Comparison of ENCODE assay signal across 8 cellular contexts in genomic region chr20:62063601-62063980, GRCh38. TPM values are rescaled to one million over a fixed set of nuclear protein-coding genes. Genes with fewer than 3 reads are reported as not detected.
A peak's percentile ranks its signal among the peaks of the same experiment; 100 is the strongest.
DNase-seq lines count a peak whose midpoint lies in the region; ATAC-seq and TF ChIP-seq lines count a peak whose summit lies in the region.

No MANE protein-coding gene starts in this region.

- intact Hi-C loops in prostate gland (cut with DNase I), result loop anchor here (2.0 to 10.0 kb wide), 3 partner anchors 36 to 731 kb away; partner anchors contain the start of genes LSM14B and MRGBP

- H3K36me3 ChIP-seq in fibroblast of lung (ENCODE audit: control insufficient read depth, insufficient read depth, low read length) (no peaks in the 10 kb centered on the region), prostate gland (no peaks in the 10 kb centered on the region)

- ATAC-seq in HG02610 (IDR thresholded peaks at IDR 0.05; ENCODE audit: unreplicated experiment), result no peak

- TF ChIP-seq CTCF in fibroblast of lung (conservative IDR thresholded peaks at IDR 0.05 in 1 of 2, IDR thresholded peaks at IDR 0.05 in 1 of 2; ENCODE audit: low read depth in 1 of 2, low read length in 2 of 2) (no peak), prostate gland (IDR thresholded peaks at IDR 0.05) (no peak)

- no peak for TF ChIP-seq POLR2A in prostate gland (IDR thresholded peaks at IDR 0.05)

- H3K4me2 ChIP-seq in fibroblast of lung (ENCODE audit: extremely low read depth, insufficient read depth, low read length), result peak overlapping the region; percentile 69

- H3K9ac ChIP-seq in fibroblast of lung (ENCODE audit: insufficient read depth, low read length), result no peak overlapping the region

- WGBS in prostate gland, result 39% methylated on average over 23 of the region's 23 CpGs

- H3K4me3 ChIP-seq in GM08714 (ENCODE audit: low read length) (peak overlapping the region; percentile 4; the same call in 1 of the 2 replicates), fibroblast of lung (replicated peaks in 1 of 4; ENCODE audit: control extremely low read depth in 1 of 4, insufficient read depth in 1 of 4, low read depth in 3 of 4, low read length in 4 of 4) (peak overlapping the region in 2 of 4 experiments; percentile 38 to 51), prostate gland (peak overlapping the region; percentile 26 to 44)

- peak; percentile 55 for DNase-seq in RPMI7951 (ENCODE audit: low read depth)
- peak; percentile 35 to 51 for DNase-seq in fibroblast of lung (ENCODE audit: low read depth in 2 of 2)
- no peak for DNase-seq in prostate gland (ENCODE audit: low spot score)
- DNase-seq in NCI-H1694 (lab: John Stamatoyannopoulos, UW), result no peak
- no peak for DNase-seq in activated effector memory CD4-positive, alpha-beta T cell treated with Interleukin-2 at 50 U/mL for 16 hours
- no peak for DNase-seq in CD1c-positive myeloid dendritic cell (ENCODE audit: extremely low spot score)

- H3K9me3 ChIP-seq in fibroblast of lung (ENCODE audit: control insufficient read depth, insufficient read depth, low read depth, low read length) (no peaks in the 10 kb centered on the region), prostate gland (no peaks in the 10 kb centered on the region)

- H4K20me1 ChIP-seq in fibroblast of lung (ENCODE audit: control insufficient read depth, extremely low read depth, insufficient read depth, low read length), result no peaks in the 10 kb centered on the region

- H3K27me3 ChIP-seq in fibroblast of lung (ENCODE audit: control insufficient read depth, insufficient read depth, low read length) (no peaks in the 10 kb centered on the region), prostate gland (replicated peaks; ENCODE audit: insufficient read depth) (no peaks in the 10 kb centered on the region)

- H3K27ac ChIP-seq in fibroblast of lung (ENCODE audit: insufficient read depth, low read length) (no peak overlapping the region), prostate gland (no peak overlapping the region)

- peaks cover 27% of the 10 kb centered on the region for H3K79me2 ChIP-seq in fibroblast of lung (ENCODE audit: control insufficient read depth, insufficient read depth, low read length)

- H3K4me1 ChIP-seq in fibroblast of lung (ENCODE audit: control insufficient read depth, extremely low read depth, insufficient read depth, low read length) (peaks cover 15% of the 10 kb centered on the region), prostate gland (replicated peaks) (peaks cover 17% of the 10 kb centered on the region)

- H2AFZ ChIP-seq in fibroblast of lung (ENCODE audit: low read length), result no peak overlapping the region

RNA-seq across cellular contexts. Expression of gene TAF4, which starts 2.1 kb away (rescaled TPM):
- total RNA-seq in RPMI7951 (2014; rRNA removed; shearing (Covaris generic)), result 6.5 and 6.6 TPM in 2 replicates
- total RNA-seq in fibroblast of lung, result 2.8 and 3.0 TPM in 2 replicates
- 2.6 and 4.2 TPM in 2 replicates for polyA plus RNA-seq in fibroblast of lung
- 4.3 and 7.5 TPM in 2 replicates for polyA plus RNA-seq in fibroblast of lung (2012)
- 2.0 and 8.6 TPM in 2 replicates for polyA minus RNA-seq in fibroblast of lung (ENCODE audit: low replicate concordance)
- total RNA-seq in prostate gland, result 10 to 100 TPM; 19.9 to 57.1 TPM

RNA-seq across cellular contexts. Expression of gene LSM14B, which starts 58.7 kb away (rescaled TPM):
- total RNA-seq in RPMI7951 (2014; rRNA removed; shearing (Covaris generic)), result 39.4 and 39.9 TPM in 2 replicates
- total RNA-seq in fibroblast of lung (46.7 and 48.7 TPM in 2 replicates), prostate gland (10 to 100 TPM; 39.7 to 87.1 TPM)
- 20.2 and 24.7 TPM in 2 replicates for polyA plus RNA-seq in fibroblast of lung
- polyA plus RNA-seq in fibroblast of lung (2012), result 32.4 and 34.4 TPM in 2 replicates
- polyA minus RNA-seq in fibroblast of lung (ENCODE audit: low replicate concordance), result 27.2 and 30.0 TPM in 2 replicates

Comparison
In these comparisons a context has a peak if more than half of its experiments do, and no peak if none do; other contexts are left out.
1. DNase-seq: peak in RPMI7951 (single experiment) and fibroblast of lung (2 of 2); none in prostate gland (single experiment), NCI-H1694 (single experiment), activated effector memory CD4-positive, alpha-beta T cell treated with Interleukin-2 at 50 U/mL for 16 hours (single experiment) and CD1c-positive myeloid dendritic cell (single experiment).